11 cellular contexts compared by ENCODE assay signal in genomic region chr6:98514073-98514720, GRCh38.
DNase-seq lines count a peak whose midpoint lies in the region; ATAC-seq and TF ChIP-seq lines count a peak whose summit lies in the region.
"Had no signal": no experiment of that assay in that cellular context is flagged by ENCODE, and none has a peak within 500 bp of the region (broad histone marks: within the 10 kb centered on the region; RNA-seq: fewer than 3 reads in every experiment).

No MANE protein-coding gene starts in this region.

- no peaks in the 10 kb centered on the region for H3K27me3 Mint-ChIP-seq in chondrocyte (ENCODE audit: low read depth)
- H3K27me3 Mint-ChIP-seq: stimulated activated naive CD8-positive, alpha-beta T cell treated with anti-CD3 and anti-CD28 coated beads, Interleukin-15, Interleukin-2, amounts not matched to agents 100 ng/mL and 50 ng/mL, for 24 hours had no signal

- H3K4me1 Mint-ChIP-seq in chondrocyte (ENCODE audit: low read depth): no peaks in the 10 kb centered on the region
- H3K4me1 Mint-ChIP-seq: CD14-positive monocyte had no signal

- H3K4me3 Mint-ChIP-seq in chondrocyte (ENCODE audit: unreplicated experiment): no peak overlapping the region
- H3K4me3 Mint-ChIP-seq: CD14-positive monocyte; stimulated activated naive CD8-positive, alpha-beta T cell treated with anti-CD3 and anti-CD28 coated beads, Interleukin-15, Interleukin-2, amounts not matched to agents 100 ng/mL and 50 ng/mL, for 24 hours had no signal

- no peaks in the 10 kb centered on the region for H3K36me3 Mint-ChIP-seq in chondrocyte (ENCODE audit: low read depth)
- H3K36me3 Mint-ChIP-seq: CD14-positive monocyte had no signal

- H3K27ac Mint-ChIP-seq in chondrocyte (ENCODE audit: unreplicated experiment): no peak overlapping the region
- H3K27ac Mint-ChIP-seq: CD14-positive monocyte; stimulated activated naive CD8-positive, alpha-beta T cell treated with anti-CD3 and anti-CD28 coated beads, Interleukin-15, Interleukin-2, amounts not matched to agents 100 ng/mL and 50 ng/mL, for 24 hours had no signal

- DNase-seq in HT-29 (ENCODE audit: low spot score): peak; percentile 1
- no peak for DNase-seq in chondrocyte (ENCODE audit: low spot score)
- no peak for DNase-seq in activated CD4-positive, alpha-beta T cell treated with anti-CD3 and anti-CD28 coated beads for 4 hours
- no peak for DNase-seq in UCSD-AML1 (lab: John Stamatoyannopoulos, UW; ENCODE audit: unreplicated experiment)
- DNase-seq: mesendoderm had no signal

- no peaks in the 10 kb centered on the region for H3K9me3 Mint-ChIP-seq in chondrocyte (ENCODE audit: low read depth)
- H3K9me3 Mint-ChIP-seq: CD14-positive monocyte; stimulated activated naive CD8-positive, alpha-beta T cell treated with anti-CD3 and anti-CD28 coated beads, Interleukin-15, Interleukin-2, amounts not matched to agents 100 ng/mL and 50 ng/mL, for 24 hours had no signal

- ATAC-seq in GM18502 (IDR thresholded peaks at IDR 0.05; ENCODE audit: poor library complexity, unreplicated experiment) (peak; percentile 73), GM21360 (IDR thresholded peaks at IDR 0.05; ENCODE audit: unreplicated experiment) (peak; percentile 62), GM21526 (IDR thresholded peaks at IDR 0.05; ENCODE audit: low FRiP score, unreplicated experiment) (no peak)
- ATAC-seq: activated CD4-positive, CD25-positive, alpha-beta regulatory T cell treated with anti-CD3 and anti-CD28 coated beads, Interleukin-2, amount 50 U/mL, for 24 hours had no signal

- peak; percentile 18 for TF ChIP-seq CTCF in chondrocyte (IDR thresholded peaks at IDR 0.05)
